In the genomic region with DNA sequence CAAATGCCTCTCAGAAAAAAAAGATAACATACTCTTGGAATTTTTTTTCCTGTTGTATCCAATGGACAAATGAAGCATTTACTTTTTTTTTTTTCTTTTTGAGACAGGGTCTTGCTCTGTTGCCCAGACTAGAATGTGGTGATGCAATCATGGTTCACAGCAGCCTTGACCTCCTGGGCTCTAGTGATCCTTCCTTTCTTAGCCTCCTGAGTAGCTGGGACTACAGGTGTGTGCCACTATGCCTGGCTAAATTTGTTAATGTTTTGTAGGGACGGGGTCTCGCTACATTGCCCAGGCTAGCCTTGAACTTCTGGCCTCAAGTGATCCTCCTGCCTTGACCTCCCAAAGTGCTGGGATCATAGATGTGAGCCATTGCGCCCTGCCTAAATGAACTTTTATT, we compare ENCODE assay signal across 20 cellular contexts.
"Had no signal": no experiment of that assay in that cellular context is flagged by ENCODE, and none has a peak within 500 bp of the region (broad histone marks: within the 10 kb centered on the region; RNA-seq: fewer than 3 reads in every experiment).

No MANE protein-coding gene starts in this region.

- ATAC-seq: Panc1, T-cell had no signal

- H3K27me3 Mint-ChIP-seq: T-cell had no signal

- H3K27ac Mint-ChIP-seq: T-cell; T-helper 1 cell treated with Interleukin-12 subunit alpha and Interleukin-12 subunit beta and Interleukin-4 antibody, amounts not matched to agents 30 μg/mL and 1 μg/mL, for 36 hours had no signal

- DNase-seq: NCI-H1048, NCI-H1105, NCI-H1417, NCI-H1436 treated with DMSO at 0.1 percent for 48 hours, NCI-H1694 treated with DMSO at 0.1 percent for 48 hours, NCI-H1930, NCI-H2081, NCI-H2107, NCI-H2227 treated with DMSO at 0.1 percent for 48 hours, NCI-H526 treated with DMSO at 0.1 percent for 48 hours, NCI-H748 treated with DMSO at 0.1 percent for 48 hours, SHP77, SK-N-SH, SW 1271, T-cell had no signal

- H3K9me3 ChIP-seq: SK-N-SH had no signal

- H3K9ac ChIP-seq: SK-N-SH had no signal

- H3K9me3 Mint-ChIP-seq: T-helper 1 cell treated with Interleukin-12 subunit alpha and Interleukin-12 subunit beta and Interleukin-4 antibody, amounts not matched to agents 30 μg/mL and 1 μg/mL, for 36 hours had no signal

- H3K27ac ChIP-seq: HL-60, RWPE1 had no signal

- H3K4me3 Mint-ChIP-seq: T-cell; T-helper 1 cell treated with Interleukin-12 subunit alpha and Interleukin-12 subunit beta and Interleukin-4 antibody, amounts not matched to agents 30 μg/mL and 1 μg/mL, for 36 hours had no signal

- H3K4me2 ChIP-seq: SK-N-SH had no signal

- FAIRE-seq: HTR-8/SVneo had no signal

- H3K4me1 Mint-ChIP-seq: T-cell had no signal

- H3K9me2 ChIP-seq: SK-N-SH had no signal
